Comparison of ENCODE assay signal across 8 cellular contexts in genomic region chr1:212488436-212489283, GRCh38. TPM values are rescaled to one million over a fixed set of nuclear protein-coding genes. Genes with fewer than 3 reads are reported as not detected.
DNase-seq lines count a peak whose midpoint lies in the region; ATAC-seq and TF ChIP-seq lines count a peak whose summit lies in the region.

No MANE protein-coding gene starts in this region.

- H3K4me3 Mint-ChIP-seq in activated CD8-positive, alpha-beta T cell treated with anti-CD3 and anti-CD28 coated beads for 36 hours: no peak overlapping the region

- POLR2A ChIA-PET in activated CD8-positive, alpha-beta T cell treated with anti-CD3 and anti-CD28 coated beads for 36 hours (lab: Charles Lee): interaction anchor here (1.3 kb wide), 2 partner anchors 9 to 14 kb away, joined by 3 to 5 read pairs; no protein-coding TSS in a partner anchor

- peak; percentile 36 for DNase-seq in EH (ENCODE audit: low read depth)
- peak; percentile 67 for DNase-seq in activated CD8-positive, alpha-beta T cell treated with anti-CD3 and anti-CD28 coated beads for 36 hours
- DNase-seq in left ventricle myocardium superior: no peak
- peak; percentile 7 to 20 for DNase-seq in stimulated activated CD8-positive, alpha-beta memory T cell treated with anti-CD3 and anti-CD28 coated beads, Interleukin-2, amount 100 ng/mL, for 48 hours (ENCODE audit: low read depth in 2 of 2)
- DNase-seq in mesenteric fat pad (ENCODE audit: low spot score): no peak
- no peak for DNase-seq in NCI-H1048 (lab: John Stamatoyannopoulos, UW)

- no peak for TF ChIP-seq CTCF in activated CD8-positive, alpha-beta T cell treated with anti-CD3 and anti-CD28 coated beads for 36 hours (IDR thresholded peaks at IDR 0.05)

- H3K27me3 Mint-ChIP-seq in activated CD8-positive, alpha-beta T cell treated with anti-CD3 and anti-CD28 coated beads for 36 hours: no peaks in the 10 kb centered on the region

- intact Hi-C loops in activated CD8-positive, alpha-beta T cell treated with anti-CD3 and anti-CD28 coated beads for 36 hours (cut with micrococcal nuclease): no loop called here
- intact Hi-C loops in left ventricle myocardium superior (cut with micrococcal nuclease): no loop called here

- no peaks in the 10 kb centered on the region for H3K4me1 Mint-ChIP-seq in activated CD8-positive, alpha-beta T cell treated with anti-CD3 and anti-CD28 coated beads for 36 hours (ENCODE audit: low read depth)

- H3K9me3 Mint-ChIP-seq in activated CD8-positive, alpha-beta T cell treated with anti-CD3 and anti-CD28 coated beads for 36 hours: no peaks in the 10 kb centered on the region

- no peaks in the 10 kb centered on the region for H3K36me3 Mint-ChIP-seq in activated CD8-positive, alpha-beta T cell treated with anti-CD3 and anti-CD28 coated beads for 36 hours (ENCODE audit: low read depth)

- CTCF ChIA-PET in activated CD8-positive, alpha-beta T cell treated with anti-CD3 and anti-CD28 coated beads for 36 hours (lab: Charles Lee): interaction anchor here (0.7 to 2.8 kb wide), 3 partner anchors 11 to 141 kb away, joined by 3 to 17 read pairs (median 3); no protein-coding TSS in a partner anchor

- peak overlapping the region; percentile 2 for H3K27ac Mint-ChIP-seq in activated CD8-positive, alpha-beta T cell treated with anti-CD3 and anti-CD28 coated beads for 36 hours

- peak; percentile 62 for ATAC-seq in GM19438 (IDR thresholded peaks at IDR 0.05; ENCODE audit: low read depth, unreplicated experiment)
- ATAC-seq in HG03469 (IDR thresholded peaks at IDR 0.05; ENCODE audit: unreplicated experiment): peak; percentile 46
- ATAC-seq in activated CD8-positive, alpha-beta T cell treated with anti-CD3 and anti-CD28 coated beads for 36 hours: peak; percentile 84
- peak; percentile 80 for ATAC-seq in left ventricle myocardium superior

RNA-seq across cellular contexts. Expression of gene NENF, which starts 55.9 kb away (rescaled TPM):
- total RNA-seq in activated CD8-positive, alpha-beta T cell treated with anti-CD3 and anti-CD28 coated beads for 36 hours: 10 to 100 TPM; 27.7 to 35.4 TPM
- 114 TPM for total RNA-seq in left ventricle myocardium superior
- total RNA-seq in mesenteric fat pad: 55.7 TPM

Comparison
In these comparisons a context has a peak if more than half of its experiments do, and no peak if none do; other contexts are left out.
1. DNase-seq: peak in EH (single experiment), activated CD8-positive, alpha-beta T cell treated with anti-CD3 and anti-CD28 coated beads for 36 hours (single experiment) and stimulated activated CD8-positive, alpha-beta memory T cell treated with anti-CD3 and anti-CD28 coated beads, Interleukin-2, amount 100 ng/mL, for 48 hours (2 of 2); none in left ventricle myocardium superior (single experiment), mesenteric fat pad (single experiment) and NCI-H1048 (single experiment).
2. Peak in every context shown above with its lines, with median percentiles within 50 percentile points of each other: ATAC-seq.